In genomic region chr5:159456261-159456660, GRCh38 we compare ENCODE assay signal across 1 cellular context.
TF ChIP-seq lines count a peak whose summit lies in the region.

No MANE protein-coding gene starts in this region.

TF ChIP-seq in HCT116, 20 proteins besides CTCF, POLR2A, EP300 and RAD21 (continued from another document):
- TF ChIP-seq ZBTB33 (IDR thresholded peaks at IDR 0.05; ENCODE audit: extremely low read depth, insufficient replicate concordance, low read length) (no peak), ZNF274 (IDR thresholded peaks at IDR 0.05; ENCODE audit: low read depth, low read length) (no peak), EZH2 (IDR thresholded peaks at IDR 0.05) (no peak)
